In the genomic region with DNA sequence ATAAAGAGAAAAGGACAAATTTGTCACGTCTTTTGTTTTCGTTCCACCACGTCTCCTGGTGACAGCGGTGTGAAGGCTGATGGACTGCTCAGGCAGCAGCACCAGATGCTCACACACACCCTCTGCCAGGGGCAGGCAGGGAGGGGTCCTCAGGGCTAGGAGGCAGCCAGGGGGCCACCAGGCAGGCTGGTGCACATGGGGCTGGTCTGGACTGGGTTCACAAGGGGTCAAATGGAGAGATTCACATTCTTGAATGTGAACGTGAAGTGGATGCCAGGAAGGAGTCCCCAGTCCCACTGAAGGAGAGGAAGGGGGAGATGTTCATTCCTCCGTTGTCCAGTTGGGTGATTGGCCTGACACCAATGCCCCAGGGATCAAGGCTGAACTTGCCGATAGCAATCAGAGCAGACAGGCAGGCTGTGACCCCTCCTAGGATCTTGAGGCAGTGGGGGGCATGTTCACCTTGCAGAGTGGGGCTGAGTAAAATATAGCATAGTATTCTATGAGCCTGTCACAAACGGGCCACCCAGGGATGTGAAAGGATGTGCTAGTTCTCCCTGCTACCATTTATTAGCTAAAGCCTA, we compare ENCODE assay signal across 21 cellular contexts.
A peak's percentile ranks its signal among the peaks of the same experiment; 100 is the strongest.
DNase-seq lines count a peak whose midpoint lies in the region; ATAC-seq and TF ChIP-seq lines count a peak whose summit lies in the region.
"Had no signal": no experiment of that assay in that cellular context is flagged by ENCODE, and none has a peak within 500 bp of the region (broad histone marks: within the 10 kb centered on the region; RNA-seq: fewer than 3 reads in every experiment).

No MANE protein-coding gene starts in this region.

- ATAC-seq in activated CD8-positive, alpha-beta memory T cell treated with anti-CD3 and anti-CD28 coated beads, Interleukin-2, amount 10 ng/mL, durations not matched to agents 7 days and 5 days = no peak

- H3K36me3 Mint-ChIP-seq in activated CD8-positive, alpha-beta memory T cell treated with anti-CD3 and anti-CD28 coated beads, Interleukin-2, amount 10 ng/mL, durations not matched to agents 7 days and 5 days = no peaks in the 10 kb centered on the region
- H3K36me3 Mint-ChIP-seq in activated T-helper 2 cell treated with anti-CD3 and anti-CD28 coated beads, Interferon-gamma antibody, Interleukin-2, Interleukin-4, amounts not matched to agents 10 μg/mL and 5 μg/mL and 100 μg/mL, durations not matched to agents 14 hours and 24 hours and 36 hours (ENCODE audit: low read depth) = no peaks in the 10 kb centered on the region

- H3K4me3 Mint-ChIP-seq in activated CD8-positive, alpha-beta memory T cell treated with anti-CD3 and anti-CD28 coated beads, Interleukin-2, amount 10 ng/mL, durations not matched to agents 7 days and 5 days = no peak overlapping the region
- no peak overlapping the region for H3K4me3 Mint-ChIP-seq in activated T-helper 2 cell treated with anti-CD3 and anti-CD28 coated beads, Interferon-gamma antibody, Interleukin-2, Interleukin-4, amounts not matched to agents 10 μg/mL and 5 μg/mL and 100 μg/mL, durations not matched to agents 14 hours and 24 hours and 36 hours (ENCODE audit: low read depth)

- TF ChIP-seq POLR2A in vagina (IDR thresholded peaks at IDR 0.05) = no peak
- no peak for TF ChIP-seq POLR2A in esophagus squamous epithelium (IDR thresholded peaks at IDR 0.05)

- no peaks in the 10 kb centered on the region for H3K4me1 Mint-ChIP-seq in activated CD8-positive, alpha-beta memory T cell treated with anti-CD3 and anti-CD28 coated beads, Interleukin-2, amount 10 ng/mL, durations not matched to agents 7 days and 5 days
- H3K4me1 Mint-ChIP-seq in activated T-helper 2 cell treated with anti-CD3 and anti-CD28 coated beads, Interferon-gamma antibody, Interleukin-2, Interleukin-4, amounts not matched to agents 10 μg/mL and 5 μg/mL and 100 μg/mL, durations not matched to agents 14 hours and 24 hours and 36 hours (ENCODE audit: low read depth) = no peaks in the 10 kb centered on the region

- 72 to 73% methylated on average over 4 to 6 of the region's 8 CpGs for WGBS in esophagus squamous epithelium, 2 donors

- H3K9me3 ChIP-seq in neural cell (ENCODE audit: low read length) = no peaks in the 10 kb centered on the region
- no peaks in the 10 kb centered on the region for H3K9me3 ChIP-seq in vagina
- H3K9me3 ChIP-seq in esophagus squamous epithelium = no peaks in the 10 kb centered on the region
- H3K9me3 ChIP-seq: SJSA1 had no signal

- H3K9me3 Mint-ChIP-seq in activated CD8-positive, alpha-beta memory T cell treated with anti-CD3 and anti-CD28 coated beads, Interleukin-2, amount 10 ng/mL, durations not matched to agents 7 days and 5 days (ENCODE audit: low read depth) = no peaks in the 10 kb centered on the region
- no peaks in the 10 kb centered on the region for H3K9me3 Mint-ChIP-seq in activated T-helper 2 cell treated with anti-CD3 and anti-CD28 coated beads, Interferon-gamma antibody, Interleukin-2, Interleukin-4, amounts not matched to agents 10 μg/mL and 5 μg/mL and 100 μg/mL, durations not matched to agents 14 hours and 24 hours and 36 hours

- peak; percentile 31 for DNase-seq in activated CD8-positive, alpha-beta memory T cell treated with anti-CD3 and anti-CD28 coated beads, Interleukin-2, amount 10 ng/mL, durations not matched to agents 7 days and 5 days
- DNase-seq in activated CD8-positive, alpha-beta memory T cell treated with anti-CD3 and anti-CD28 coated beads for 24 hours = no peak
- peak; percentile 5 for DNase-seq in ecto neural progenitor cell (ENCODE audit: low spot score)
- DNase-seq in vagina (ENCODE audit: extremely low spot score in 2 of 2) = peak; percentile 34 to 58
- DNase-seq in activated T-helper 2 cell treated with anti-CD3 and anti-CD28 coated beads, Interferon-gamma antibody, Interleukin-2, Interleukin-4, amounts not matched to agents 10 μg/mL and 5 μg/mL and 100 μg/mL, durations not matched to agents 14 hours and 24 hours and 36 hours (ENCODE audit: low spot score) = no peak
- DNase-seq in pons (ENCODE audit: low spot score) = no peak
- no peak for DNase-seq in esophagus squamous epithelium (lab: John Stamatoyannopoulos, UW)
- DNase-seq: Calu3, DMS79 treated with DMSO at 0.1 percent for 48 hours, GF-D8, NCI-H1092, NCI-H187 treated with DMSO at 0.1 percent for 48 hours, NCI-H2171 treated with DMSO at 0.1 percent for 48 hours, NCI-H446, NCI-H524 treated with DMSO at 0.1 percent for 48 hours, NCI-H82, Right ventricle myocardium superior, RPMI8226 had no signal

- TF ChIP-seq RAD21 in neural cell (conservative IDR thresholded peaks at IDR 0.05) = no peak

- H3K4me2 ChIP-seq in neural cell (ENCODE audit: low read length) = peak overlapping the region; percentile 25

- no peaks in the 10 kb centered on the region for H3K36me3 ChIP-seq in neural cell (ENCODE audit: insufficient read depth, low read length)
- H3K36me3 ChIP-seq in vagina = no peaks in the 10 kb centered on the region
- H3K36me3 ChIP-seq in esophagus squamous epithelium = no peaks in the 10 kb centered on the region
- H3K36me3 ChIP-seq: SJSA1 had no signal

- H3K4me1 ChIP-seq in vagina (no peaks in the 10 kb centered on the region), esophagus squamous epithelium (no peaks in the 10 kb centered on the region)
- H3K4me1 ChIP-seq: SJSA1 had no signal

- intact Hi-C loops in vagina (cut with DNase I) (no loop called here), esophagus squamous epithelium (cut with DNase I) (no loop called here)
- intact Hi-C loops in activated T-helper 2 cell treated with anti-CD3 and anti-CD28 coated beads, Interferon-gamma antibody, Interleukin-2, Interleukin-4, amounts not matched to agents 10 μg/mL and 5 μg/mL and 100 μg/mL, durations not matched to agents 14 hours and 24 hours and 36 hours (cut with micrococcal nuclease) = no loop called here

- CTCF ChIA-PET in activated CD8-positive, alpha-beta memory T cell treated with anti-CD3 and anti-CD28 coated beads, Interleukin-2, amount 10 ng/mL, durations not matched to agents 7 days and 5 days (lab: Charles Lee) = no interaction called here

- no peaks in the 10 kb centered on the region for H3K9me2 ChIP-seq in neural cell (ENCODE audit: insufficient read depth, low read length)

- H4K20me1 ChIP-seq in neural cell (ENCODE audit: insufficient read depth) = no peaks in the 10 kb centered on the region

- no peaks in the 10 kb centered on the region for H3F3A ChIP-seq in neural cell (ENCODE audit: insufficient read depth, low read length, poor library complexity, severe bottlenecking)

- peaks cover 25% of the 10 kb centered on the region for H3K27me3 Mint-ChIP-seq in activated CD8-positive, alpha-beta memory T cell treated with anti-CD3 and anti-CD28 coated beads, Interleukin-2, amount 10 ng/mL, durations not matched to agents 7 days and 5 days
- H3K27me3 Mint-ChIP-seq in activated T-helper 2 cell treated with anti-CD3 and anti-CD28 coated beads, Interferon-gamma antibody, Interleukin-2, Interleukin-4, amounts not matched to agents 10 μg/mL and 5 μg/mL and 100 μg/mL, durations not matched to agents 14 hours and 24 hours and 36 hours (ENCODE audit: low read depth) = peaks cover 31% of the 10 kb centered on the region

- H3K27me3 ChIP-seq in neural cell (ENCODE audit: insufficient read depth, low read depth, low read length) = no peaks in the 10 kb centered on the region
- no peaks in the 10 kb centered on the region for H3K27me3 ChIP-seq in vagina
- H3K27me3 ChIP-seq in esophagus squamous epithelium = peaks cover 0 to 16% (median 0%) of the 10 kb centered on the region in 4 donors
- H3K27me3 ChIP-seq: SJSA1 had no signal

- H3K27ac Mint-ChIP-seq in activated CD8-positive, alpha-beta memory T cell treated with anti-CD3 and anti-CD28 coated beads, Interleukin-2, amount 10 ng/mL, durations not matched to agents 7 days and 5 days = no peak overlapping the region
- H3K27ac Mint-ChIP-seq in activated T-helper 2 cell treated with anti-CD3 and anti-CD28 coated beads, Interferon-gamma antibody, Interleukin-2, Interleukin-4, amounts not matched to agents 10 μg/mL and 5 μg/mL and 100 μg/mL, durations not matched to agents 14 hours and 24 hours and 36 hours = no peak overlapping the region

- no peak overlapping the region for H3K27ac ChIP-seq in neural cell (ENCODE audit: low read length)
- no peak overlapping the region for H3K27ac ChIP-seq in vagina
- H3K27ac ChIP-seq in esophagus squamous epithelium = no peak overlapping the region
- H3K27ac ChIP-seq: HL-60, SJSA1 had no signal

- no peak overlapping the region for H2AFZ ChIP-seq in neural cell (ENCODE audit: low read depth, low read length)

- TF ChIP-seq CTCF in neural cell (IDR thresholded peaks at IDR 0.05; ENCODE audit: poor library complexity, severe bottlenecking) (no peak), vagina (IDR thresholded peaks at IDR 0.05) (no peak), esophagus squamous epithelium (IDR thresholded peaks at IDR 0.05) (no peak)

- H3K79me2 ChIP-seq in neural cell (replicated peaks; ENCODE audit: insufficient read depth, low read length) = no peaks in the 10 kb centered on the region

- no peak overlapping the region for H3K9ac ChIP-seq in neural cell (ENCODE audit: low read length)

- H3K4me3 ChIP-seq in neural cell (ENCODE audit: low read length) (peak overlapping the region; percentile 35), vagina (no peak overlapping the region), esophagus squamous epithelium (no peak overlapping the region)
- H3K4me3 ChIP-seq: SJSA1 had no signal

- no peak for TF ChIP-seq EP300 in neural cell (conservative IDR thresholded peaks at IDR 0.05; ENCODE audit: poor library complexity, severe bottlenecking)

TF ChIP-seq in neural cell, 6 proteins besides CTCF, POLR2A, EP300 and RAD21 (continues in another document):
- no peak for TF ChIP-seq EZH2 (IDR thresholded peaks at IDR 0.05; ENCODE audit: borderline replicate concordance, insufficient read depth, low read length, poor library complexity, severe bottlenecking)
- TF ChIP-seq POLR2AphosphoS5 (IDR thresholded peaks at IDR 0.05) = no peak
- no peak for TF ChIP-seq MXI1 (conservative IDR thresholded peaks at IDR 0.05; ENCODE audit: poor library complexity, severe bottlenecking)
- TF ChIP-seq TAF1 (IDR thresholded peaks at IDR 0.05; ENCODE audit: low read depth) = no peak

Comparison
In these comparisons a context has a peak if more than half of its experiments do, and no peak if none do; other contexts are left out.
1. DNase-seq: peak in activated CD8-positive, alpha-beta memory T cell treated with anti-CD3 and anti-CD28 coated beads, Interleukin-2, amount 10 ng/mL, durations not matched to agents 7 days and 5 days (single experiment), ecto neural progenitor cell (single experiment) and vagina (2 of 2); none in activated CD8-positive, alpha-beta memory T cell treated with anti-CD3 and anti-CD28 coated beads for 24 hours (single experiment), activated T-helper 2 cell treated with anti-CD3 and anti-CD28 coated beads, Interferon-gamma antibody, Interleukin-2, Interleukin-4, amounts not matched to agents 10 μg/mL and 5 μg/mL and 100 μg/mL, durations not matched to agents 14 hours and 24 hours and 36 hours (single experiment), pons (single experiment) and esophagus squamous epithelium (single experiment).